Comparison of ENCODE assay signal across 9 cellular contexts in the genomic region with DNA sequence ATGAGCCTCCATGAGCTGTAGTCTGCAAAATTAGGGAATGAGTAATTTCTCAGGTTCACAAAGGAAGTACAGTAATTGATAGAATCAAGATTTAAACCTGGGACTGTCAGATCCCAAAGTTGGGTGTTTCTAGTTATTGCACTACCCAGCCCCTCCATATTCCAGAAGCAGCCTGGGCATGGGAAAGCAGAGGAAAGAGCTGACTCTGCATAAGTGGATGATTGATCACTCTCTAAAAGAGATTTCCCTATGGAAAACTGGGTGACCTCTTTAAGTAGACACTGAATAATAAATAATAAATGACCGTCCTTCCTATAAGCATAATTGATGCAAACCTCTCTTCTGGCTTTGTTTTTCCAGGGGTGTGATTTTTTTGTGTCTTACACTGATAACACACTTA. TPM values are rescaled to one million over a fixed set of nuclear protein-coding genes. Genes with fewer than 3 reads are reported as not detected.
"Had no signal": no experiment of that assay in that cellular context is flagged by ENCODE, and none has a peak within 500 bp of the region (broad histone marks: within the 10 kb centered on the region; RNA-seq: fewer than 3 reads in every experiment).

No MANE protein-coding gene starts in this region.

- DNase-seq: H9, HCEC 1CT, KG1 had no signal

- H3K4me2 ChIP-seq: GM23338 had no signal

- H3K9me3 Mint-ChIP-seq: GM23338, H9, IgD-negative memory B cell had no signal

- H2AFZ ChIP-seq: GM23338 had no signal

- ATAC-seq: GM23338 had no signal

- H3K27me3 Mint-ChIP-seq: IgD-negative memory B cell had no signal

- H3K27ac ChIP-seq: HL-60 had no signal

- H3K4me3 ChIP-seq: GM23338 had no signal

- H3K27ac Mint-ChIP-seq: GM23338, H9 had no signal

- FAIRE-seq: H1, H54 had no signal

- H3K4me3 Mint-ChIP-seq: GM23338, H9 had no signal

RNA-seq across cellular contexts. Expression of gene PPEF2, which starts 33.4 kb away (rescaled TPM):
- total RNA-seq: GM23338, H1, H9, HT1080 had no signal
- polyA plus RNA-seq: GM23338, H1, IgD-negative memory B cell had no signal
